Comparison of ENCODE assay signal across 8 cellular contexts in genomic region chr10:19488592-19489280, GRCh38.
DNase-seq lines count a peak whose midpoint lies in the region; ATAC-seq and TF ChIP-seq lines count a peak whose summit lies in the region.

No MANE protein-coding gene starts in this region.

- no peaks in the 10 kb centered on the region for H3K4me1 ChIP-seq in IMR-90 (ENCODE audit: control insufficient read depth, insufficient read depth, low read length)

- no peak overlapping the region for H2BK5ac ChIP-seq in IMR-90 (ENCODE audit: low read depth, low read length, poor library complexity, severe bottlenecking)

- peak overlapping the region; percentile 26; the same call in 1 of the 2 replicates for H3K27ac ChIP-seq in IMR-90 (ENCODE audit: insufficient read depth, low read length)
- H3K27ac ChIP-seq in skin epidermis, result peak overlapping the region in 1 of 21 experiments; percentile 26

- dilution Hi-C loops in IMR-90 (cut with HindIII; ENCODE audit: low sequenced_read_pairs, unreplicated experiment), result no loop called here

- H2AFZ ChIP-seq in IMR-90 (replicated peaks; ENCODE audit: low read length, poor library complexity), result peak overlapping the region; percentile 77

- BruUV-seq in IMR-90 (replicated peaks; lab: Mats Ljungman, UMichigan), result no TSS peak

- no peak overlapping the region for H3K56ac ChIP-seq in IMR-90 (ENCODE audit: extremely low read depth, insufficient read depth, low read length)

- DNase-seq in IMR-90 (no peak), choroid plexus epithelial cell (ENCODE audit: low read depth) (peak; percentile 41), kidney epithelial cell (ENCODE audit: low read depth) (no peak), hippocampal formation (lab: John Stamatoyannopoulos, UW) (no peak), middle frontal gyrus (ENCODE audit: extremely low spot score, low spot score) (no peak), Kasumi-1 (lab: John Stamatoyannopoulos, UW) (no peak)
- no peak for DNase-seq in activated naive CD4-positive, alpha-beta T cell treated with anti-CD3 and anti-CD28 coated beads for 36 hours

- H4K5ac ChIP-seq in IMR-90 (ENCODE audit: low read depth, low read length), result peak overlapping the region; percentile 85

- 97% methylated on average over 3 of the region's 23 CpGs; no CpG with 5 or more reads in 1 of the 2 experiments for WGBS in IMR-90 (ENCODE audit: extremely low coverage in 2 of 2, insufficient read length in 1 of 2), 2 experiments

- no peaks in the 10 kb centered on the region for H3K9me1 ChIP-seq in IMR-90 (ENCODE audit: insufficient read depth, low read length)

- H2AK9ac ChIP-seq in IMR-90 (replicated peaks; ENCODE audit: low read depth, low read length, poor library complexity), result no peak overlapping the region

- CTCF ChIA-PET in IMR-90 (lab: Yijun Ruan, JAX), result no interaction called here
- CTCF ChIA-PET in activated naive CD4-positive, alpha-beta T cell treated with anti-CD3 and anti-CD28 coated beads for 36 hours (lab: Charles Lee), result no interaction called here

- 0 out of 2 replicates have a peak overlapping the region, but pooled peaks have one; percentile 37 for H3K18ac ChIP-seq in IMR-90 (ENCODE audit: low read depth, low read length)

- H3K36me3 ChIP-seq in IMR-90 (ENCODE audit: control insufficient read depth, insufficient read depth, low read length) (no peaks in the 10 kb centered on the region), kidney epithelial cell (ENCODE audit: control insufficient read depth, insufficient read depth, low read length) (no peaks in the 10 kb centered on the region)

- no peaks in the 10 kb centered on the region for H3K27me3 Mint-ChIP-seq in activated naive CD4-positive, alpha-beta T cell treated with anti-CD3 and anti-CD28 coated beads for 36 hours (ENCODE audit: low read depth)

- H2BK15ac ChIP-seq in IMR-90 (ENCODE audit: low read depth, low read length), result no peak overlapping the region

- no peak overlapping the region for H3K27ac Mint-ChIP-seq in activated naive CD4-positive, alpha-beta T cell treated with anti-CD3 and anti-CD28 coated beads for 36 hours

- intact Hi-C loops in IMR-90 (cut with micrococcal nuclease), result no loop called here
- intact Hi-C loops in activated naive CD4-positive, alpha-beta T cell treated with anti-CD3 and anti-CD28 coated beads for 36 hours (cut with micrococcal nuclease), result no loop called here

- H3K4me2 ChIP-seq in IMR-90 (ENCODE audit: low read depth, low read length), result peak overlapping the region; percentile 85

- H3K4me3 ChIP-seq in IMR-90 (ENCODE audit: insufficient read depth, low read depth, low read length) (peak overlapping the region; percentile 39), choroid plexus epithelial cell (ENCODE audit: low read depth, low read length) (peak overlapping the region; percentile 44), kidney epithelial cell (ENCODE audit: low read depth, low read length) (no peak overlapping the region), skin epidermis (peak overlapping the region in 4 of 7 experiments; percentile 6 to 35 (median 17))

- H3K27me3 ChIP-seq in IMR-90 (ENCODE audit: control insufficient read depth, insufficient read depth, low read length), result no peaks in the 10 kb centered on the region
- H3K27me3 ChIP-seq in kidney epithelial cell (ENCODE audit: control insufficient read depth, insufficient read depth, low read length), result no peaks in the 10 kb centered on the region

- H2BK20ac ChIP-seq in IMR-90 (ENCODE audit: low read depth, low read length), result 0 out of 2 replicates have a peak overlapping the region, but pooled peaks have one; percentile 63

- POLR2A ChIA-PET in IMR-90 (lab: Charles Lee; ENCODE audit: unreplicated experiment), result no interaction called here

- TF ChIP-seq CTCF in IMR-90 (conservative IDR thresholded peaks at IDR 0.05; ENCODE audit: low read depth, low read length), result no peak
- TF ChIP-seq CTCF in choroid plexus epithelial cell (conservative IDR thresholded peaks at IDR 0.05; ENCODE audit: low read depth, low read length), result peak; percentile 35
- peak; percentile 7 for TF ChIP-seq CTCF in kidney epithelial cell (IDR thresholded peaks at IDR 0.05; ENCODE audit: insufficient read depth, low read length, poor library complexity, severe bottlenecking)

- TF ChIP-seq POLR2A in IMR-90 (IDR thresholded peaks at IDR 0.05; ENCODE audit: low read depth, low read length), result no peak

- H3K23ac ChIP-seq in IMR-90 (ENCODE audit: low read depth, low read length), result peak overlapping the region; percentile 74; the same call in 1 of the 2 replicates

- no peaks in the 10 kb centered on the region for H3K79me1 ChIP-seq in IMR-90 (ENCODE audit: low read depth in 1 of 2, low read length in 2 of 2)

- in situ Hi-C loops in IMR-90 (cut with MboI; ENCODE audit: low sequenced_read_pairs), result no loop called here

- H3K14ac ChIP-seq in IMR-90 (replicated peaks; ENCODE audit: low read depth, low read length), result no peak overlapping the region

- no peak for TF ChIP-seq RAD21 in IMR-90 (IDR thresholded peaks at IDR 0.05; ENCODE audit: low read length)

- peak overlapping the region in 1 of 2 experiments; percentile 86; a peak in 3 of 4 replicates for H4K8ac ChIP-seq in IMR-90 (ENCODE audit: low read depth in 2 of 2, low read length in 2 of 2)

- no peak overlapping the region for H4K91ac ChIP-seq in IMR-90 (ENCODE audit: insufficient read depth, low read depth, low read length)

- no peaks in the 10 kb centered on the region for H3K4me1 Mint-ChIP-seq in activated naive CD4-positive, alpha-beta T cell treated with anti-CD3 and anti-CD28 coated beads for 36 hours (ENCODE audit: low read depth)

- H3K4ac ChIP-seq in IMR-90 (ENCODE audit: low read depth, low read length), result peak overlapping the region; percentile 60; the same call in 1 of the 2 replicates

- H3K9me3 Mint-ChIP-seq in activated naive CD4-positive, alpha-beta T cell treated with anti-CD3 and anti-CD28 coated beads for 36 hours, result peaks cover 6% of the 10 kb centered on the region

- H2AK5ac ChIP-seq in IMR-90 (ENCODE audit: low read depth, low read length), result no peak overlapping the region

- no peaks in the 10 kb centered on the region for H3K9me3 ChIP-seq in IMR-90 (ENCODE audit: control insufficient read depth, insufficient read depth, low read length)

- no peaks in the 10 kb centered on the region for H4K20me1 ChIP-seq in IMR-90 (ENCODE audit: insufficient read depth, low read length)

- peak overlapping the region; percentile 26 for H2BK120ac ChIP-seq in IMR-90 (ENCODE audit: low read depth, low read length)

- peak; percentile 66 for ATAC-seq in IMR-90 (ENCODE audit: low read depth)

- H3K36me3 Mint-ChIP-seq in activated naive CD4-positive, alpha-beta T cell treated with anti-CD3 and anti-CD28 coated beads for 36 hours (ENCODE audit: low read depth), result no peaks in the 10 kb centered on the region

- no peak overlapping the region for H3K9ac ChIP-seq in IMR-90 (ENCODE audit: low read depth, low read length)

- no peak overlapping the region for H3K4me3 Mint-ChIP-seq in activated naive CD4-positive, alpha-beta T cell treated with anti-CD3 and anti-CD28 coated beads for 36 hours

TF ChIP-seq in IMR-90, 13 proteins besides CTCF, POLR2A, EP300 and RAD21:
- TF ChIP-seq FOS (IDR thresholded peaks at IDR 0.05; ENCODE audit: low read depth, low read length), result no peak
- TF ChIP-seq RCOR1 (IDR thresholded peaks at IDR 0.05; ENCODE audit: insufficient replicate concordance, low read length), result no peak
- TF ChIP-seq SMC3 (IDR thresholded peaks at IDR 0.05; ENCODE audit: low read depth, low read length), result no peak
- no peak for TF ChIP-seq RFX5 (IDR thresholded peaks at IDR 0.05; ENCODE audit: low read depth, low read length)
- TF ChIP-seq MAFK (IDR thresholded peaks at IDR 0.05; ENCODE audit: low read depth, low read length), result no peak
- no peak for TF ChIP-seq MAZ (IDR thresholded peaks at IDR 0.05; ENCODE audit: borderline replicate concordance, low read depth, low read length)
- no peak for TF ChIP-seq NFE2L2 (IDR thresholded peaks at IDR 0.05; ENCODE audit: low read depth, low read length)
- TF ChIP-seq USF2 (IDR thresholded peaks at IDR 0.05; ENCODE audit: low read depth, low read length), result no peak
- TF ChIP-seq MXI1 (IDR thresholded peaks at IDR 0.05; ENCODE audit: borderline replicate concordance, low read depth, low read length), result no peak
